In the genomic region with DNA sequence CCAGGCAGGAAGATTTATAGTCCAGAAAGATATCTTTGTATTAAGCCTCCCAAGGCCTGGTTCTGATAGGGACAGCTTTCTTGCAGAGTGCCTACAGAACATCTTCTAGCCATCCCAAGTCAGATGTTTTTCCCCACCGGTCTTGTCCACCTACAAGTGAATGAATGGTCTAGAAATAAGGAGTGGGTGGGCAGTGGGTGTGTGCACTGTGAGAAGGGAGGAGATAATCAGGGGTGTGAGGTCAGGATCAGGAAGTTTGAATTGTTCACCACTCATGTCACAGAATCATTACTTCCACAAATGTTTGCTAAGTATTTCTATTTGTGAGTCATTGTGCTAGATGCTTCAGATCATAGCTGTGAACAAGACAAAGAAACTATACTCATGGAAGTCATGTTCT, we compare ENCODE assay signal across 8 cellular contexts.
"Had no signal": no experiment of that assay in that cellular context is flagged by ENCODE, and none has a peak within 500 bp of the region (broad histone marks: within the 10 kb centered on the region; RNA-seq: fewer than 3 reads in every experiment).

No MANE protein-coding gene starts in this region.

- H3K4me3 ChIP-seq: GM23248, HAP-1 had no signal

- H3K27ac Mint-ChIP-seq: IgD-negative memory B cell had no signal

- H3K27ac ChIP-seq: GM23248, HL-60 had no signal

- H3K4me1 Mint-ChIP-seq: IgD-negative memory B cell had no signal

- H3K36me3 ChIP-seq: HAP-1 had no signal

- DNase-seq: GM23248, GOT3, H7, KBM-7 had no signal

- H3K9me3 ChIP-seq: HAP-1 had no signal

- H3K4me1 ChIP-seq: HAP-1 had no signal

- H3K4me3 Mint-ChIP-seq: IgD-negative memory B cell had no signal

- ATAC-seq: HepG2 had no signal
